17 cellular contexts compared by ENCODE assay signal in genomic region chr6:7247828-7248227, GRCh38.
DNase-seq lines count a peak whose midpoint lies in the region; ATAC-seq, FAIRE-seq and TF ChIP-seq lines count a peak whose summit lies in the region.
"Had no signal": no experiment of that assay in that cellular context is flagged by ENCODE, and none has a peak within 500 bp of the region (broad histone marks: within the 10 kb centered on the region; RNA-seq: fewer than 3 reads in every experiment).

No MANE protein-coding gene starts in this region.

- H3K4me3 ChIP-seq in kidney (ENCODE audit: low read length in 2 of 2), result no peak overlapping the region
- no peak overlapping the region for H3K4me3 ChIP-seq in spleen
- H3K4me3 ChIP-seq: GM23248 had no signal

- peaks cover 31% of the 10 kb centered on the region for H3K4me1 Mint-ChIP-seq in CD14-positive monocyte

- ATAC-seq in GM18861 (IDR thresholded peaks at IDR 0.05; ENCODE audit: unreplicated experiment), result no peak
- ATAC-seq: HCT116 had no signal

- H3K36me3 Mint-ChIP-seq in CD14-positive monocyte, result peaks cover 59 to 68% of the 10 kb centered on the region in 2 donors

- H3K4me1 ChIP-seq in kidney (ENCODE audit: control insufficient read depth in 1 of 2, insufficient read depth in 1 of 2, low read depth in 1 of 2, low read length in 2 of 2) (peaks cover 5 to 6% of the 10 kb centered on the region in 2 donors), spleen (peaks cover 9 to 59% (median 21%) of the 10 kb centered on the region in 6 donors)

- H3K27me3 ChIP-seq in spleen (replicated peaks in 1 of 7), result no peaks in the 10 kb centered on the region

- H3K27ac ChIP-seq in RWPE1 (peak overlapping the region; percentile 19), kidney (ENCODE audit: low read depth in 2 of 2, low read length in 2 of 2) (no peak overlapping the region), spleen (peak overlapping the region in 5 of 8 donors; percentile 15 to 47 (median 31))
- H3K27ac ChIP-seq: GM23248 had no signal

- no peak overlapping the region for H3K9ac ChIP-seq in kidney (ENCODE audit: low read length in 2 of 2)
- H3K9ac ChIP-seq: GM23248 had no signal

- TF ChIP-seq POLR2A in spleen (IDR thresholded peaks at IDR 0.05), result no peak

- CTCF ChIA-PET in RWPE1 (lab: Yijun Ruan, JAX), result no interaction called here

- DNase-seq in CD14-positive monocyte (ENCODE audit: low spot score) (peak; percentile 39), RWPE1 (ENCODE audit: low spot score) (no peak), kidney (peak; percentile 56), spleen (no peak), DMS153 (lab: John Stamatoyannopoulos, UW) (no peak), DMS53 (lab: John Stamatoyannopoulos, UW) (no peak)
- DNase-seq: ACHN; C1 segment of cervical spinal cord; CD4-positive, alpha-beta memory T cell; COR-L47; GM23248; KBM-7 had no signal

- no peak overlapping the region for H3K4me3 Mint-ChIP-seq in CD14-positive monocyte
- H3K4me3 Mint-ChIP-seq: B cell; CD4-positive, alpha-beta memory T cell had no signal

- intact Hi-C loops in CD14-positive monocyte (cut with micrococcal nuclease), result loop anchor here (10.0 kb wide), 3 partner anchors 463 to 573 kb away; no protein-coding TSS in a partner anchor
- intact Hi-C loops in kidney (cut with DNase I), result no loop called here
- intact Hi-C loops in spleen (cut with DNase I; ENCODE audit: low total_unique reads), result no loop called here

- no peaks in the 10 kb centered on the region for H3K9me3 ChIP-seq in kidney (ENCODE audit: control insufficient read depth in 1 of 2, low read length in 2 of 2)
- no peaks in the 10 kb centered on the region for H3K9me3 ChIP-seq in spleen

- no peaks in the 10 kb centered on the region for H3K9me3 Mint-ChIP-seq in CD14-positive monocyte

- TF ChIP-seq CTCF in CD14-positive monocyte (IDR thresholded peaks at IDR 0.05) (no peak), RWPE1 (conservative IDR thresholded peaks at IDR 0.05; ENCODE audit: low read depth) (no peak), kidney (IDR thresholded peaks at IDR 0.05; ENCODE audit: borderline replicate concordance, extremely low read depth, insufficient read depth) (no peak), spleen (IDR thresholded peaks at IDR 0.05 in 8 of 11, conservative IDR thresholded peaks at IDR 0.05 in 3 of 11) (no peak)

- POLR2A ChIA-PET in RWPE1 (lab: Yijun Ruan, JAX; ENCODE audit: low non-redundant PET), result no interaction called here

- WGBS in spleen, 5 donors, result 88 to 96% (median 96%) methylated on average over 9 to 13 of the region's 13 CpGs

- peaks cover 0 to 5% (median 0%) of the 10 kb centered on the region in 3 donors for H3K27me3 Mint-ChIP-seq in CD14-positive monocyte (ENCODE audit: low read depth in 3 of 3)
- H3K27me3 Mint-ChIP-seq: B cell; CD4-positive, alpha-beta memory T cell had no signal

- peaks cover 14 to 30% of the 10 kb centered on the region in 2 donors for H3K36me3 ChIP-seq in kidney (ENCODE audit: control insufficient read depth in 1 of 2, insufficient read depth in 2 of 2, low read length in 2 of 2)
- peaks cover 0 to 88% (median 57%) of the 10 kb centered on the region in 6 donors for H3K36me3 ChIP-seq in spleen

- peak overlapping the region in 3 of 7 donors; percentile 36 to 80 (median 57) for H3K27ac Mint-ChIP-seq in CD14-positive monocyte
- H3K27ac Mint-ChIP-seq: B cell; CD4-positive, alpha-beta memory T cell had no signal

- FAIRE-seq in kidney (lab: Jason Lieb, UNC), result no peak
- FAIRE-seq: H54, HTR-8/SVneo had no signal

Comparison
In these comparisons a context has a peak if more than half of its experiments do, and no peak if none do; other contexts are left out.
1. DNase-seq: peak in CD14-positive monocyte (single experiment) and kidney (single experiment); none in RWPE1 (single experiment), spleen (single experiment), DMS153 (single experiment) and DMS53 (single experiment).
2. H3K27ac ChIP-seq: peak in RWPE1 (single experiment) and spleen (5 of 8); none in kidney (0 of 2).
3. intact Hi-C loops: an anchor here in CD14-positive monocyte (10.0 kb wide); none called in kidney and spleen.